In genomic region chrX:97119474-97120109, GRCh38 we compare ENCODE assay signal across 22 cellular contexts.
"Had no signal": no experiment of that assay in that cellular context is flagged by ENCODE, and none has a peak within 500 bp of the region (broad histone marks: within the 10 kb centered on the region; RNA-seq: fewer than 3 reads in every experiment).

No MANE protein-coding gene starts in this region.

- H3K9me3 ChIP-seq: adrenal gland, lower lobe of right lung, right atrium auricular region, tibial nerve, vagina had no signal

- H3K4me1 ChIP-seq: adrenal gland, lower lobe of right lung, right atrium auricular region, vagina had no signal

- H3K4me3 Mint-ChIP-seq: activated CD4-positive, alpha-beta memory T cell treated with anti-CD3 and anti-CD28 coated beads for 36 hours; activated T-helper 1 cell treated with anti-CD3 and anti-CD28 coated beads, Interleukin-12 subunit alpha, Interleukin-12 subunit beta, Interleukin-2, Interleukin-4 antibody, amounts not matched to agents 30 ng/mL and 10 ng/mL and 1 ng/mL, durations not matched to agents 14 hours and 24 hours and 36 hours; effector memory CD8-positive, alpha-beta T cell; mesothelial cell of epicardium; natural killer cell treated with Interleukin-12 subunit alpha and Interleukin-12 subunit beta and Interleukin-15 and Interleukin-18, amount 100 ng/mL, for 72 hours; stimulated activated naive CD8-positive, alpha-beta T cell treated with anti-CD3 and anti-CD28 coated beads, Interleukin-15, Interleukin-2, amounts not matched to agents 100 ng/mL and 50 ng/mL, for 24 hours; WTC11 had no signal

- H3K36me3 Mint-ChIP-seq: natural killer cell treated with Interleukin-12 subunit alpha and Interleukin-12 subunit beta and Interleukin-15 and Interleukin-18, amount 100 ng/mL, for 72 hours had no signal

- DNase-seq: activated CD4-positive, alpha-beta memory T cell treated with anti-CD3 and anti-CD28 coated beads for 36 hours; activated CD4-positive, alpha-beta T cell treated with anti-CD3 and anti-CD28 coated beads for 4 hours; activated gamma-delta T cell treated with Interleukin-2 at 50 U/mL for 16 hours; activated T-cell treated with anti-CD3 and anti-CD28 coated beads for 4 hours; adrenal gland; dermis blood vessel endothelial cell; effector memory CD8-positive, alpha-beta T cell; hypothalamus; lower lobe of right lung; stimulated activated CD4-positive, alpha-beta T cell treated with anti-CD3 and anti-CD28 coated beads, Interleukin-2, amount 100 ng/mL, for 24 hours had no signal

- H3K27me3 Mint-ChIP-seq: activated CD4-positive, alpha-beta memory T cell treated with anti-CD3 and anti-CD28 coated beads for 36 hours; effector memory CD8-positive, alpha-beta T cell; progenitor cell of endocrine pancreas; stimulated activated naive CD8-positive, alpha-beta T cell treated with anti-CD3 and anti-CD28 coated beads, Interleukin-15, Interleukin-2, amounts not matched to agents 100 ng/mL and 50 ng/mL, for 24 hours had no signal

- H3K27me3 ChIP-seq: adrenal gland, cardiac muscle cell, right atrium auricular region, tibial nerve, vagina had no signal

- H3K9me3 Mint-ChIP-seq: activated CD4-positive, alpha-beta memory T cell treated with anti-CD3 and anti-CD28 coated beads for 36 hours; activated T-helper 1 cell treated with anti-CD3 and anti-CD28 coated beads, Interleukin-12 subunit alpha, Interleukin-12 subunit beta, Interleukin-2, Interleukin-4 antibody, amounts not matched to agents 30 ng/mL and 10 ng/mL and 1 ng/mL, durations not matched to agents 14 hours and 24 hours and 36 hours; effector memory CD8-positive, alpha-beta T cell; natural killer cell treated with Interleukin-12 subunit alpha and Interleukin-12 subunit beta and Interleukin-15 and Interleukin-18, amount 100 ng/mL, for 72 hours; stimulated activated naive CD8-positive, alpha-beta T cell treated with anti-CD3 and anti-CD28 coated beads, Interleukin-15, Interleukin-2, amounts not matched to agents 100 ng/mL and 50 ng/mL, for 24 hours; WTC11 had no signal

- H3K27ac Mint-ChIP-seq: activated CD4-positive, alpha-beta memory T cell treated with anti-CD3 and anti-CD28 coated beads for 36 hours; activated T-helper 1 cell treated with anti-CD3 and anti-CD28 coated beads, Interleukin-12 subunit alpha, Interleukin-12 subunit beta, Interleukin-2, Interleukin-4 antibody, amounts not matched to agents 30 ng/mL and 10 ng/mL and 1 ng/mL, durations not matched to agents 14 hours and 24 hours and 36 hours; effector memory CD8-positive, alpha-beta T cell; mesothelial cell of epicardium; progenitor cell of endocrine pancreas; stimulated activated naive CD8-positive, alpha-beta T cell treated with anti-CD3 and anti-CD28 coated beads, Interleukin-15, Interleukin-2, amounts not matched to agents 100 ng/mL and 50 ng/mL, for 24 hours had no signal

- H3K36me3 ChIP-seq: adrenal gland, cardiac muscle cell, lower lobe of right lung, right atrium auricular region, tibial nerve, vagina had no signal

- H3K4me3 ChIP-seq: adrenal gland, cardiac muscle cell, lower lobe of right lung, right atrium auricular region, tibial nerve, vagina had no signal

- H3K27ac ChIP-seq: adrenal gland, cardiac muscle cell, epithelial cell of prostate, lower lobe of right lung, right atrium auricular region, tibial nerve, vagina had no signal

- ATAC-seq: activated naive CD4-positive, alpha-beta T cell treated with anti-CD3 and anti-CD28 coated beads, Interleukin-2, amount 50 U/mL, for 72 hours; effector memory CD8-positive, alpha-beta T cell; lower lobe of right lung; natural killer cell treated with Interleukin-12 subunit alpha and Interleukin-12 subunit beta and Interleukin-15 and Interleukin-18, amount 100 ng/mL, for 72 hours; WTC11 had no signal
